8 cellular contexts compared by ENCODE assay signal in the genomic region with DNA sequence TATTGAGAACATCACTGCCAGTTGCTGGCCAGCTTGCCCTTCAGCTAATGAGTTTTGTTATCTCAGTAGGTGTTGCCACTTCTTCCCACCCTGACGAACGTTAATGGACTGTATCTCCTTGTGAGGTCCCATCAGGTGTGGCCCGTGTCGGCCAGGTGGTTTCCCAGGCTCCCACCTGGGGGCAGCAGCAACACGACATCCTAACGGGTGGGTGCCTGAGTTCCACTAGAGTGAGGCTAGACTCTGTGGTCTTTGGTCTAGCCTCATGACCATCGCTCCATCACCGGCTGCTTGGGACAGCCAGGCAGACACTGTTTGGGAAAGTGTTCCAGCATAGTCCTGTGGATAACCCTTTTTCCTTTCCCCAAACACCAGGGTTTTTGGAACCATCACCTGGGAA. TPM values are rescaled to one million over a fixed set of nuclear protein-coding genes. Genes with fewer than 3 reads are reported as not detected.
DNase-seq lines count a peak whose midpoint lies in the region; ATAC-seq and TF ChIP-seq lines count a peak whose summit lies in the region.

No MANE protein-coding gene starts in this region.

- H3K27ac ChIP-seq in right atrium auricular region (peak overlapping the region; percentile 88 to 93), VCaP (peak overlapping the region; percentile 43; the same call in 1 of the 2 replicates), mesenchymal stem cell (ENCODE audit: low read length, poor library complexity, severe bottlenecking) (no peak overlapping the region), vagina (peak overlapping the region; percentile 72), aorta (ENCODE audit: low read depth in 1 of 2, low read length in 2 of 2) (no peak overlapping the region)

- H3K14ac ChIP-seq in mesenchymal stem cell (ENCODE audit: low read length in 2 of 2): no peak overlapping the region

- no peak for DNase-seq in right atrium auricular region (ENCODE audit: low spot score)
- DNase-seq in left ventricle myocardium superior: no peak
- DNase-seq in mesenchymal stem cell: no peak
- no peak for DNase-seq in vagina (ENCODE audit: extremely low spot score in 2 of 2)
- DNase-seq in aorta: no peak
- DNase-seq in activated gamma-delta T cell (lab: John Stamatoyannopoulos, UW): no peak
- DNase-seq in activated naive CD4-positive, alpha-beta T cell treated with anti-CD3 and anti-CD28 coated beads for 36 hours: no peak

- no peak overlapping the region for H3K27ac Mint-ChIP-seq in activated naive CD4-positive, alpha-beta T cell treated with anti-CD3 and anti-CD28 coated beads for 36 hours

- TF ChIP-seq POLR2A in vagina (IDR thresholded peaks at IDR 0.05): no peak

- no peaks in the 10 kb centered on the region for H3K9me3 Mint-ChIP-seq in activated naive CD4-positive, alpha-beta T cell treated with anti-CD3 and anti-CD28 coated beads for 36 hours

- CTCF ChIA-PET in activated naive CD4-positive, alpha-beta T cell treated with anti-CD3 and anti-CD28 coated beads for 36 hours (lab: Charles Lee): interaction anchor here (0.8 to 0.9 kb wide), 2 partner anchors 9 to 102 kb away, joined by 3 to 4 read pairs; no protein-coding TSS in a partner anchor

- H3K27me3 ChIP-seq in right atrium auricular region (no peaks in the 10 kb centered on the region), mesenchymal stem cell (ENCODE audit: control insufficient read depth in 1 of 2, insufficient read depth in 1 of 2, low read length in 2 of 2) (no peaks in the 10 kb centered on the region), vagina (no peaks in the 10 kb centered on the region), aorta (ENCODE audit: control insufficient read depth in 1 of 2, insufficient read depth in 2 of 2, low read length in 1 of 2) (no peaks in the 10 kb centered on the region)

- intact Hi-C loops in left ventricle myocardium superior (cut with micrococcal nuclease): loop anchor here (10.0 kb wide), 1 partner anchor 49 kb away; a partner anchor contains a TSS
- intact Hi-C loops in vagina (cut with DNase I): no loop called here
- intact Hi-C loops in aorta (cut with DNase I): loop anchor here (5.0 kb wide), 2 partner anchors 41 to 46 kb away; a partner anchor contains a TSS
- intact Hi-C loops in activated naive CD4-positive, alpha-beta T cell treated with anti-CD3 and anti-CD28 coated beads for 36 hours (cut with micrococcal nuclease): loop anchor here (1.0 to 2.0 kb wide), 4 partner anchors 17 to 193 kb away; a partner anchor contains a TSS

- no peak for TF ChIP-seq CTCF in right atrium auricular region (IDR thresholded peaks at IDR 0.05)
- no peak for TF ChIP-seq CTCF in VCaP (conservative IDR thresholded peaks at IDR 0.05)
- no peak for TF ChIP-seq CTCF in vagina (IDR thresholded peaks at IDR 0.05)

- 91% methylated on average over 8 of the region's 8 CpGs for WGBS in mesenchymal stem cell
- 90 to 92% methylated on average over 8 of the region's 8 CpGs for WGBS in aorta, 2 donors

- H3K9ac ChIP-seq in mesenchymal stem cell (ENCODE audit: low read length): no peak overlapping the region

- H3K36me3 Mint-ChIP-seq in activated naive CD4-positive, alpha-beta T cell treated with anti-CD3 and anti-CD28 coated beads for 36 hours (ENCODE audit: low read depth): no peaks in the 10 kb centered on the region

- H2BK15ac ChIP-seq in mesenchymal stem cell (ENCODE audit: low read depth, poor library complexity, severe bottlenecking): peak overlapping the region; percentile 33

- H3K4me2 ChIP-seq in mesenchymal stem cell (ENCODE audit: low read length, poor library complexity, severe bottlenecking): no peak overlapping the region

- no peak overlapping the region for H2BK5ac ChIP-seq in mesenchymal stem cell (ENCODE audit: low read depth, low read length, poor library complexity, severe bottlenecking)

- ATAC-seq in left ventricle myocardium superior (no peak), aorta (ENCODE audit: low FRiP score) (no peak)

- H2BK12ac ChIP-seq in mesenchymal stem cell (ENCODE audit: low read length in 2 of 2): no peak overlapping the region

- peaks cover 0 to 24% of the 10 kb centered on the region in 2 donors for H3K4me1 ChIP-seq in right atrium auricular region
- H3K4me1 ChIP-seq in mesenchymal stem cell (ENCODE audit: control insufficient read depth, insufficient read depth, low read depth, low read length): peaks cover 10% of the 10 kb centered on the region
- H3K4me1 ChIP-seq in vagina: peaks cover 16% of the 10 kb centered on the region
- peaks cover 0 to 3% of the 10 kb centered on the region in 2 donors for H3K4me1 ChIP-seq in aorta (ENCODE audit: control insufficient read depth in 1 of 2, insufficient read depth in 2 of 2, low read length in 2 of 2)

- no peak overlapping the region for H2AK5ac ChIP-seq in mesenchymal stem cell (ENCODE audit: low read length, severe bottlenecking)

- H3K23ac ChIP-seq in mesenchymal stem cell (ENCODE audit: low read length in 2 of 2): no peak overlapping the region

- H3K36me3 ChIP-seq in right atrium auricular region (no peaks in the 10 kb centered on the region), mesenchymal stem cell (ENCODE audit: control insufficient read depth in 1 of 2, insufficient read depth in 2 of 2, low read depth in 1 of 2, low read length in 2 of 2) (no peaks in the 10 kb centered on the region), vagina (no peaks in the 10 kb centered on the region), aorta (ENCODE audit: control insufficient read depth in 1 of 2, insufficient read depth in 2 of 2, low read length in 1 of 2) (no peaks in the 10 kb centered on the region)

- no peak overlapping the region for H3K4me3 Mint-ChIP-seq in activated naive CD4-positive, alpha-beta T cell treated with anti-CD3 and anti-CD28 coated beads for 36 hours

- H2AFZ ChIP-seq in mesenchymal stem cell (ENCODE audit: low read depth, low read length): no peak overlapping the region

- no peaks in the 10 kb centered on the region for H3K9me3 ChIP-seq in right atrium auricular region
- no peaks in the 10 kb centered on the region for H3K9me3 ChIP-seq in mesenchymal stem cell (ENCODE audit: control insufficient read depth, low read length)
- no peaks in the 10 kb centered on the region for H3K9me3 ChIP-seq in vagina
- no peaks in the 10 kb centered on the region for H3K9me3 ChIP-seq in aorta (ENCODE audit: control insufficient read depth, low read length)

- peak overlapping the region; percentile 56 for H4K91ac ChIP-seq in mesenchymal stem cell (ENCODE audit: low read length)

- H3K79me1 ChIP-seq in mesenchymal stem cell (replicated peaks; ENCODE audit: low read length, poor library complexity, severe bottlenecking): no peaks in the 10 kb centered on the region

- peak overlapping the region in 1 of 2 experiments; percentile 23 for H3K18ac ChIP-seq in mesenchymal stem cell (ENCODE audit: low read depth in 1 of 2, low read length in 2 of 2)

- no peak overlapping the region for H4K8ac ChIP-seq in mesenchymal stem cell (ENCODE audit: low read length)

- H3K4ac ChIP-seq in mesenchymal stem cell (ENCODE audit: low read depth in 1 of 2, low read length in 2 of 2): no peak overlapping the region

- H3K4me3 ChIP-seq in right atrium auricular region: no peak overlapping the region
- no peak overlapping the region for H3K4me3 ChIP-seq in mesenchymal stem cell (ENCODE audit: insufficient read depth in 1 of 2, low read depth in 1 of 2, low read length in 2 of 2)
- no peak overlapping the region for H3K4me3 ChIP-seq in vagina
- no peak overlapping the region for H3K4me3 ChIP-seq in aorta (ENCODE audit: low read length in 2 of 2)

- H3K27me3 Mint-ChIP-seq in activated naive CD4-positive, alpha-beta T cell treated with anti-CD3 and anti-CD28 coated beads for 36 hours (ENCODE audit: low read depth): peaks cover 2% of the 10 kb centered on the region

- H3K4me1 Mint-ChIP-seq in activated naive CD4-positive, alpha-beta T cell treated with anti-CD3 and anti-CD28 coated beads for 36 hours (ENCODE audit: low read depth): peaks cover 53% of the 10 kb centered on the region

- H2BK120ac ChIP-seq in mesenchymal stem cell (ENCODE audit: low read depth, low read length): no peak overlapping the region

RNA-seq across cellular contexts. Expression of a gene that starts 45.6 kb away (rescaled TPM):
- total RNA-seq in right atrium auricular region: 10 to 100 TPM; 52.3 to 52.5 TPM
- 41.7 TPM for total RNA-seq in left ventricle myocardium superior
- polyA plus RNA-seq in mesenchymal stem cell (2013, experiment 1 of 2): 29.2 TPM
- 28.6 TPM for polyA plus RNA-seq in mesenchymal stem cell (2013, experiment 2 of 2)
- total RNA-seq in vagina: 29.2 TPM
- total RNA-seq in aorta: 10 to 100 TPM; 26.7 to 29.9 TPM
- 10 to 100 TPM; 23.9 to 28.2 TPM for polyA plus RNA-seq in aorta
- 10 to 100 TPM; 34.7 to 35.3 TPM for total RNA-seq in activated naive CD4-positive, alpha-beta T cell treated with anti-CD3 and anti-CD28 coated beads for 36 hours

RNA-seq across cellular contexts. Expression of a gene that starts 50.7 kb away (rescaled TPM):
- total RNA-seq in right atrium auricular region (10 to 100 TPM; 29.9 to 31.6 TPM), left ventricle myocardium superior (72.2 TPM), vagina (52.1 TPM), aorta (100 to 1,000 TPM in 1 of 2 donors, 10 to 100 TPM in 1; 95.8 to 122 TPM)
- polyA plus RNA-seq in mesenchymal stem cell (2013, experiment 1 of 2): 59.1 TPM
- 55.8 TPM for polyA plus RNA-seq in mesenchymal stem cell (2013, experiment 2 of 2)
- 10 to 100 TPM; 12.9 to 56.7 TPM for polyA plus RNA-seq in aorta
- 10 to 100 TPM; 48.6 to 49.2 TPM for total RNA-seq in activated naive CD4-positive, alpha-beta T cell treated with anti-CD3 and anti-CD28 coated beads for 36 hours

Comparison
In these comparisons a context has a peak if more than half of its experiments do, and no peak if none do; other contexts are left out.
1. H3K27ac ChIP-seq: peak in right atrium auricular region (2 of 2), VCaP (single experiment) and vagina (single experiment); none in mesenchymal stem cell (single experiment) and aorta (0 of 2).